ENCODE assay signal across 8 cellular contexts in genomic region chr19:30029721-30030510, GRCh38.
DNase-seq lines count a peak whose midpoint lies in the region; ATAC-seq and TF ChIP-seq lines count a peak whose summit lies in the region.

No MANE protein-coding gene starts in this region.

- in situ Hi-C loops in astrocyte of the cerebellum (cut with HindIII; ENCODE audit: low sequenced_read_pairs): no loop called here

- H3K14ac ChIP-seq in mesenchymal stem cell (ENCODE audit: low read length in 2 of 2): no peak overlapping the region

- no peak overlapping the region for H2AFZ ChIP-seq in mesenchymal stem cell (ENCODE audit: low read depth, low read length)

- peak; percentile 57 for DNase-seq in astrocyte of the cerebellum (ENCODE audit: low read depth)
- DNase-seq in A673 (ENCODE audit: low spot score): no peak
- DNase-seq in activated CD8-positive, alpha-beta memory T cell treated with anti-CD3 and anti-CD28 coated beads for 24 hours: no peak
- no peak for DNase-seq in mesenchymal stem cell

- H3K4me3 ChIP-seq in BLaER1: no peak overlapping the region
- H3K4me3 ChIP-seq in astrocyte of the cerebellum (ENCODE audit: low read depth, low read length): no peak overlapping the region
- H3K4me3 ChIP-seq in A673 (ENCODE audit: low read depth, low read length, poor library complexity, severe bottlenecking): no peak overlapping the region
- no peak overlapping the region for H3K4me3 ChIP-seq in mesenchymal stem cell (ENCODE audit: insufficient read depth in 1 of 2, low read depth in 1 of 2, low read length in 2 of 2)

- no peak overlapping the region for H2BK12ac ChIP-seq in mesenchymal stem cell (ENCODE audit: low read length in 2 of 2)

- H2AK5ac ChIP-seq in mesenchymal stem cell (ENCODE audit: low read length, severe bottlenecking): no peak overlapping the region

- H3K79me1 ChIP-seq in mesenchymal stem cell (replicated peaks; ENCODE audit: low read length, poor library complexity, severe bottlenecking): peaks cover 2% of the 10 kb centered on the region

- H3K4me2 ChIP-seq in BLaER1 (0 out of 2 replicates have a peak overlapping the region, but pooled peaks have one; percentile 0), mesenchymal stem cell (ENCODE audit: low read length, poor library complexity, severe bottlenecking) (no peak overlapping the region)

- H3K4ac ChIP-seq in mesenchymal stem cell (ENCODE audit: low read depth in 1 of 2, low read length in 2 of 2): no peak overlapping the region

- POLR2A ChIA-PET in A673 (lab: Charles Lee; ENCODE audit: low non-redundant PET): no interaction called here

- no peak overlapping the region for H4K8ac ChIP-seq in mesenchymal stem cell (ENCODE audit: low read length)

- H3K27me3 ChIP-seq in BLaER1 (no peaks in the 10 kb centered on the region), A673 (replicated peaks; ENCODE audit: insufficient read depth, low read depth, low read length, poor library complexity) (no peaks in the 10 kb centered on the region), mesenchymal stem cell (ENCODE audit: control insufficient read depth in 1 of 2, insufficient read depth in 1 of 2, low read length in 2 of 2) (no peaks in the 10 kb centered on the region)

- no peak overlapping the region for H2BK5ac ChIP-seq in mesenchymal stem cell (ENCODE audit: low read depth, low read length, poor library complexity, severe bottlenecking)

- H3K4me1 ChIP-seq in BLaER1 (peaks cover 8% of the 10 kb centered on the region), A673 (ENCODE audit: insufficient read depth, low read length, poor library complexity, severe bottlenecking) (no peaks in the 10 kb centered on the region), mesenchymal stem cell (ENCODE audit: control insufficient read depth, insufficient read depth, low read depth, low read length) (no peaks in the 10 kb centered on the region)

- intact Hi-C loops in A673 (cut with micrococcal nuclease; ENCODE audit: unreplicated experiment): no loop called here

- H4K20me1 ChIP-seq in BLaER1: no peaks in the 10 kb centered on the region

- no peak overlapping the region for H2BK15ac ChIP-seq in mesenchymal stem cell (ENCODE audit: low read depth, poor library complexity, severe bottlenecking)

- H3K9me3 ChIP-seq in BLaER1: peaks cover 36% of the 10 kb centered on the region
- H3K9me3 ChIP-seq in A673 (ENCODE audit: low read depth, low read length, poor library complexity, severe bottlenecking): peaks cover 5% of the 10 kb centered on the region
- H3K9me3 ChIP-seq in mesenchymal stem cell (ENCODE audit: control insufficient read depth, low read length): no peaks in the 10 kb centered on the region

- WGBS in mesenchymal stem cell: 100% methylated on average over 3 of the region's 4 CpGs

- H3K9ac ChIP-seq in BLaER1: no peak overlapping the region
- no peak overlapping the region for H3K9ac ChIP-seq in mesenchymal stem cell (ENCODE audit: low read length)

- TF ChIP-seq CTCF in astrocyte of the cerebellum (IDR thresholded peaks at IDR 0.05; ENCODE audit: low read depth, low read length, missing control alignments) (no peak), A673 (conservative IDR thresholded peaks at IDR 0.05; ENCODE audit: low read depth, low read length) (no peak)

- no peak overlapping the region for H4K91ac ChIP-seq in mesenchymal stem cell (ENCODE audit: low read length)

- H3K36me3 ChIP-seq in BLaER1 (peaks cover 47% of the 10 kb centered on the region), A673 (ENCODE audit: insufficient read depth, low read length, poor library complexity, severe bottlenecking) (peaks cover 6% of the 10 kb centered on the region), mesenchymal stem cell (ENCODE audit: control insufficient read depth in 1 of 2, insufficient read depth in 2 of 2, low read depth in 1 of 2, low read length in 2 of 2) (peaks cover 0 to 31% of the 10 kb centered on the region in 2 experiments)

- H3K27ac ChIP-seq in BLaER1 (no peak overlapping the region), A673 (ENCODE audit: low read depth, low read length, poor library complexity, severe bottlenecking) (no peak overlapping the region), mesenchymal stem cell (ENCODE audit: low read length, poor library complexity, severe bottlenecking) (no peak overlapping the region)

- H3K18ac ChIP-seq in mesenchymal stem cell (ENCODE audit: low read depth in 1 of 2, low read length in 2 of 2): no peak overlapping the region

- no peak overlapping the region for H2BK120ac ChIP-seq in mesenchymal stem cell (ENCODE audit: low read depth, low read length)

- no peak overlapping the region for H3K23ac ChIP-seq in mesenchymal stem cell (ENCODE audit: low read length in 2 of 2)

- no TSS peak for BruUV-seq in A673 (replicated peaks; lab: Mats Ljungman, UMichigan)

- CTCF ChIA-PET in A673 (lab: Charles Lee): no interaction called here

- ATAC-seq in GM19468 (IDR thresholded peaks at IDR 0.05; ENCODE audit: extremely low read depth, unreplicated experiment) (peak; percentile 26), HG03432 (IDR thresholded peaks at IDR 0.05; ENCODE audit: unreplicated experiment) (peak; percentile 93), HG03025 (IDR thresholded peaks at IDR 0.05; ENCODE audit: low FRiP score, unreplicated experiment) (no peak)
